ENCODE assay signal across 18 cellular contexts in genomic region chr6:129853996-129854711, GRCh38. TPM values are rescaled to one million over a fixed set of nuclear protein-coding genes. Genes with fewer than 3 reads are reported as not detected.
A peak's percentile ranks its signal among the peaks of the same experiment; 100 is the strongest.
DNase-seq lines count a peak whose midpoint lies in the region; TF ChIP-seq lines count a peak whose summit lies in the region.
"Had no signal": no experiment of that assay in that cellular context is flagged by ENCODE, and none has a peak within 500 bp of the region (broad histone marks: within the 10 kb centered on the region; RNA-seq: fewer than 3 reads in every experiment).

No MANE protein-coding gene starts in this region.

- H3K4me1 ChIP-seq in adipocyte (ENCODE audit: control insufficient read depth, insufficient read depth, low read length): peaks cover 3% of the 10 kb centered on the region
- H3K4me1 ChIP-seq in stomach: peaks cover 0 to 1% (median under 1%) of the 10 kb centered on the region in 4 donors
- H3K4me1 ChIP-seq in Peyer's patch: no peaks in the 10 kb centered on the region
- H3K4me1 ChIP-seq: prostate gland had no signal

- TF ChIP-seq CTCF in fibroblast of the aortic adventitia (IDR thresholded peaks at IDR 0.05; ENCODE audit: insufficient read depth, low read length): no peak
- TF ChIP-seq CTCF in stomach (IDR thresholded peaks at IDR 0.05): no peak
- TF ChIP-seq CTCF in Peyer's patch (IDR thresholded peaks at IDR 0.05): no peak

- no peaks in the 10 kb centered on the region for H3K27me3 ChIP-seq in adipocyte (replicated peaks; ENCODE audit: control insufficient read depth, insufficient read depth, low read length)
- no peaks in the 10 kb centered on the region for H3K27me3 ChIP-seq in stomach
- H3K27me3 ChIP-seq in Peyer's patch: no peaks in the 10 kb centered on the region

- H3K9me3 ChIP-seq in adipocyte (ENCODE audit: control insufficient read depth, low read length) (peaks cover 5% of the 10 kb centered on the region), stomach (no peaks in the 10 kb centered on the region), Peyer's patch (no peaks in the 10 kb centered on the region)
- H3K9me3 ChIP-seq: prostate gland had no signal

- no peaks in the 10 kb centered on the region for H3K36me3 ChIP-seq in adipocyte (ENCODE audit: control insufficient read depth, insufficient read depth, low read length, severe bottlenecking)
- no peaks in the 10 kb centered on the region for H3K36me3 ChIP-seq in stomach
- no peaks in the 10 kb centered on the region for H3K36me3 ChIP-seq in Peyer's patch
- H3K36me3 ChIP-seq: prostate gland had no signal

- intact Hi-C loops in stomach (cut with DNase I; ENCODE audit: low total_unique reads): no loop called here

- no peak for TF ChIP-seq EP300 in stomach (IDR thresholded peaks at IDR 0.05)

- WGBS in stomach, 5 donors: 75 to 87% (median 79%) methylated on average over 3 of the region's 3 CpGs

- no peak overlapping the region for H3K27ac ChIP-seq in stomach
- no peak overlapping the region for H3K27ac ChIP-seq in Peyer's patch
- H3K27ac ChIP-seq: prostate gland, VCaP had no signal

- no peak overlapping the region for H3K9ac ChIP-seq in adipocyte (ENCODE audit: low read length)

- TF ChIP-seq POLR2A in stomach (IDR thresholded peaks at IDR 0.05) (no peak), Peyer's patch (IDR thresholded peaks at IDR 0.05) (no peak)

- H3K4me3 ChIP-seq in adipocyte (ENCODE audit: low read length) (no peak overlapping the region), fibroblast of the aortic adventitia (ENCODE audit: low read depth, low read length) (no peak overlapping the region), stomach (no peak overlapping the region), Peyer's patch (no peak overlapping the region)
- H3K4me3 ChIP-seq: prostate gland had no signal

- DNase-seq in COR-L47 (lab: John Stamatoyannopoulos, UW) (peak; percentile 28), M059J (ENCODE audit: low read depth) (peak; percentile 90), adipocyte (ENCODE audit: low read depth) (peak; percentile 37), fibroblast of the aortic adventitia (ENCODE audit: low read depth) (peak; percentile 33), stomach (no peak), Peyer's patch (no peak), KG1 (lab: John Stamatoyannopoulos, UW) (no peak), foreskin melanocyte (no peak)
- DNase-seq: activated naive CD4-positive, alpha-beta T cell treated with anti-CD3 and anti-CD28 coated beads, Interleukin-2, amount 50 U/mL, for 16 hours; DMS79 treated with DMSO at 0.1 percent for 48 hours; islet precursor cell; NCI-H1694 treated with DMSO at 0.1 percent for 48 hours; NCI-H748 treated with DMSO at 0.1 percent for 48 hours; SHP77 treated with DMSO at 0.1 percent for 48 hours; trophoblast cell had no signal

RNA-seq across cellular contexts. Expression of gene TMEM244, which starts 7.0 kb away (rescaled TPM):
- total RNA-seq in M059J (2014; rRNA removed; shearing (Covaris generic)): not detected in 2 replicates
- total RNA-seq in fibroblast of the aortic adventitia (ENCODE audit: low replicate concordance) (0.45 TPM in 1 of 2 replicates, not detected in the other), stomach (not detected), Peyer's patch (not detected)
- polyA plus RNA-seq in stomach: not detected
- total RNA-seq: chondrocyte, prostate gland had no signal

Comparison
In these comparisons a context has a peak if more than half of its experiments do, and no peak if none do; other contexts are left out.
1. DNase-seq: peak in COR-L47 (single experiment), M059J (single experiment), adipocyte (single experiment) and fibroblast of the aortic adventitia (single experiment); none in stomach (single experiment), Peyer's patch (0 of 3), KG1 (single experiment) and foreskin melanocyte (single experiment).